Comparison of ENCODE assay signal across 22 cellular contexts in genomic region chr15:94029495-94029894, GRCh38.
A peak's percentile ranks its signal among the peaks of the same experiment; 100 is the strongest.
DNase-seq lines count a peak whose midpoint lies in the region; ATAC-seq, FAIRE-seq and TF ChIP-seq lines count a peak whose summit lies in the region.
"Had no signal": no experiment of that assay in that cellular context is flagged by ENCODE, and none has a peak within 500 bp of the region (broad histone marks: within the 10 kb centered on the region; RNA-seq: fewer than 3 reads in every experiment).

No MANE protein-coding gene starts in this region.

- H3K79me2 ChIP-seq in SK-N-SH (ENCODE audit: insufficient read depth): no peaks in the 10 kb centered on the region

- no peak for TF ChIP-seq RAD21 in SK-N-SH (IDR thresholded peaks at IDR 0.05; ENCODE audit: low read length)

- H3K27ac ChIP-seq in SK-N-SH (ENCODE audit: low read depth in 2 of 2, low read length in 1 of 2) (peak overlapping the region in 1 of 2 experiments; percentile 75; a peak in 2 of 4 replicates), gastroesophageal sphincter (peak overlapping the region in 3 of 4 donors; percentile 52 to 67 (median 59))

- H3K36me3 Mint-ChIP-seq in stimulated activated memory B cell treated with anti-CD40 and anti-IgM and Interleukin-4, amounts not matched to agents 10 μg/mL and 1 μg/mL and 100 μg/mL, for 72 hours: no peaks in the 10 kb centered on the region
- H3K36me3 Mint-ChIP-seq: activated CD4-positive, alpha-beta memory T cell treated with anti-CD3 and anti-CD28 coated beads for 36 hours; memory B cell had no signal

- WGBS in SK-N-SH (ENCODE audit: low lambda C conversion rate): 0% methylated on average over 1 of the region's 1 CpG
- 9 to 13% methylated on average over 1 of the region's 1 CpG for WGBS in gastroesophageal sphincter (ENCODE audit: low coverage in 1 of 2), 2 donors

- H3K9me3 ChIP-seq in SK-N-SH: no peaks in the 10 kb centered on the region
- no peaks in the 10 kb centered on the region for H3K9me3 ChIP-seq in gastroesophageal sphincter

- H3K4me1 ChIP-seq in SK-N-SH (ENCODE audit: control insufficient read depth in 1 of 2, insufficient read depth in 2 of 2, low read depth in 1 of 2, low read length in 1 of 2) (peaks cover 0 to 21% of the 10 kb centered on the region in 2 experiments; a peak in 2 of 4 replicates), gastroesophageal sphincter (peaks cover 6 to 69% (median 12%) of the 10 kb centered on the region in 3 donors)

- H3K27me3 Mint-ChIP-seq in stimulated activated memory B cell treated with anti-CD40 and anti-IgM and Interleukin-4, amounts not matched to agents 10 μg/mL and 1 μg/mL and 100 μg/mL, for 72 hours: peaks cover 22% of the 10 kb centered on the region

- no peak for TF ChIP-seq CTCF in SK-N-SH (IDR thresholded peaks at IDR 0.05)
- no peak for TF ChIP-seq CTCF in gastroesophageal sphincter (IDR thresholded peaks at IDR 0.05)

- H3K4me1 Mint-ChIP-seq in stimulated activated memory B cell treated with anti-CD40 and anti-IgM and Interleukin-4, amounts not matched to agents 10 μg/mL and 1 μg/mL and 100 μg/mL, for 72 hours: no peaks in the 10 kb centered on the region
- H3K4me1 Mint-ChIP-seq: activated B cell treated with CpG ODN at 0.5 μM for 24 hours, memory B cell had no signal

- H3K4me2 ChIP-seq in SK-N-SH: no peak overlapping the region

- no peak for FAIRE-seq in urothelium cell line (lab: Jason Lieb, UNC)

- POLR2A ChIA-PET in SK-N-SH (lab: Yijun Ruan, JAX): no interaction called here

- H3K27ac Mint-ChIP-seq in stimulated activated memory B cell treated with anti-CD40 and anti-IgM and Interleukin-4, amounts not matched to agents 10 μg/mL and 1 μg/mL and 100 μg/mL, for 72 hours: no peak overlapping the region
- H3K27ac Mint-ChIP-seq: activated B cell treated with CpG ODN at 0.5 μM for 24 hours; activated CD4-positive, alpha-beta memory T cell treated with anti-CD3 and anti-CD28 coated beads for 36 hours; memory B cell; nephron progenitor cell had no signal

- H3K9me2 ChIP-seq in SK-N-SH: no peaks in the 10 kb centered on the region

- DNase-seq in EL (peak; percentile 34), SK-N-SH (no peak), skeletal muscle cell (ENCODE audit: low read depth) (peak; percentile 12), ecto neural progenitor cell (ENCODE audit: low spot score) (no peak), urothelium cell line (ENCODE audit: low spot score) (no peak)
- DNase-seq: activated B cell treated with CpG ODN at 0.5 μM for 24 hours; activated CD4-positive, alpha-beta memory T cell treated with anti-CD3 and anti-CD28 coated beads for 36 hours; activated naive CD4-positive, alpha-beta T cell treated with Interleukin-2 at 50 U/mL for 16 hours; aorta; GOT3; hippocampal formation; islet precursor cell; NCI-H1417; NCI-H526; nephron progenitor cell; SHP77 treated with DMSO at 0.1 percent for 48 hours; stimulated activated CD4-positive, alpha-beta T cell treated with anti-CD3 and anti-CD28 coated beads, Interleukin-4, amount 100 ng/mL, for 1 hour had no signal

- peak in 1 of 2 experiments; percentile 89; a peak in 2 of 4 replicates for TF ChIP-seq EP300 in SK-N-SH (IDR thresholded peaks at IDR 0.05; ENCODE audit: borderline replicate concordance in 1 of 2, low read depth in 1 of 2, low read length in 1 of 2)
- no peak for TF ChIP-seq EP300 in gastroesophageal sphincter (IDR thresholded peaks at IDR 0.05)

- no peak overlapping the region for H2AFZ ChIP-seq in SK-N-SH (ENCODE audit: low read depth)

- CTCF ChIA-PET in SK-N-SH (lab: Yijun Ruan, JAX): interaction anchor here (1.0 to 1.6 kb wide), 2 partner anchors 19 to 23 kb away, joined by 3 read pairs; no protein-coding TSS in a partner anchor

- H3K36me3 ChIP-seq in SK-N-SH (replicated peaks in 1 of 2; ENCODE audit: control insufficient read depth in 1 of 2, insufficient read depth in 2 of 2, low read length in 1 of 2) (no peaks in the 10 kb centered on the region), gastroesophageal sphincter (no peaks in the 10 kb centered on the region)

- H3K27me3 ChIP-seq in SK-N-SH (ENCODE audit: insufficient read depth) (no peaks in the 10 kb centered on the region), gastroesophageal sphincter (no peaks in the 10 kb centered on the region)

- H3K4me3 Mint-ChIP-seq in stimulated activated memory B cell treated with anti-CD40 and anti-IgM and Interleukin-4, amounts not matched to agents 10 μg/mL and 1 μg/mL and 100 μg/mL, for 72 hours: no peak overlapping the region
- H3K4me3 Mint-ChIP-seq: activated B cell treated with CpG ODN at 0.5 μM for 24 hours; activated CD4-positive, alpha-beta memory T cell treated with anti-CD3 and anti-CD28 coated beads for 36 hours; memory B cell; nephron progenitor cell had no signal

- H4K20me1 ChIP-seq in SK-N-SH (ENCODE audit: insufficient read depth): no peaks in the 10 kb centered on the region

- H3K4me3 ChIP-seq in SK-N-SH (ENCODE audit: low read depth in 2 of 2, low read length in 1 of 2) (no peak overlapping the region), gastroesophageal sphincter (no peak overlapping the region), skeletal muscle cell (ENCODE audit: low read depth, low read length) (no peak overlapping the region)
- H3K4me3 ChIP-seq: skin epidermis had no signal

- peaks cover 21% of the 10 kb centered on the region for H3F3A ChIP-seq in SK-N-SH (replicated peaks; ENCODE audit: insufficient read depth)

- H3K9ac ChIP-seq in SK-N-SH: no peak overlapping the region

- H3K9me3 Mint-ChIP-seq in stimulated activated memory B cell treated with anti-CD40 and anti-IgM and Interleukin-4, amounts not matched to agents 10 μg/mL and 1 μg/mL and 100 μg/mL, for 72 hours: no peaks in the 10 kb centered on the region
- H3K9me3 Mint-ChIP-seq: activated B cell treated with CpG ODN at 0.5 μM for 24 hours; activated CD4-positive, alpha-beta memory T cell treated with anti-CD3 and anti-CD28 coated beads for 36 hours; memory B cell; nephron progenitor cell had no signal

- ATAC-seq in gastroesophageal sphincter: no peak
- ATAC-seq in HG02870 (IDR thresholded peaks at IDR 0.05; ENCODE audit: unreplicated experiment): no peak
- no peak for ATAC-seq in stimulated activated memory B cell treated with anti-CD40 and anti-IgM and Interleukin-4, amounts not matched to agents 10 μg/mL and 1 μg/mL and 100 μg/mL, for 72 hours

- no peak for TF ChIP-seq POLR2A in gastroesophageal sphincter (IDR thresholded peaks at IDR 0.05)

TF ChIP-seq in SK-N-SH, 30 proteins besides CTCF, POLR2A, EP300 and RAD21:
- TF ChIP-seq JUND (IDR thresholded peaks at IDR 0.05) (peak; percentile 90), EZH2phosphoT487 (IDR thresholded peaks at IDR 0.05; ENCODE audit: borderline replicate concordance, low read depth) (no peak), FOXM1 (IDR thresholded peaks at IDR 0.05; ENCODE audit: low read depth) (peak; percentile 69; the same call in 1 of the 2 replicates), TEAD4 (IDR thresholded peaks at IDR 0.05; ENCODE audit: borderline replicate concordance, insufficient read depth) (peak; percentile 87), FOSL2 (IDR thresholded peaks at IDR 0.05; ENCODE audit: borderline replicate concordance, low read depth) (peak; percentile 60), RXRA (IDR thresholded peaks at IDR 0.05; ENCODE audit: borderline replicate concordance, low read depth) (peak; percentile 83), YY1 (IDR thresholded peaks at IDR 0.05; ENCODE audit: low read depth) (no peak), NFIC (IDR thresholded peaks at IDR 0.05; ENCODE audit: borderline replicate concordance) (peak; percentile 62; the same call in 1 of the 2 replicates), POLR2AphosphoS5 (IDR thresholded peaks at IDR 0.05; ENCODE audit: low read depth, low read length) (peak; percentile 36; the same call in 1 of the 2 replicates), MEF2A (IDR thresholded peaks at IDR 0.05; ENCODE audit: borderline replicate concordance, low read depth) (peak; percentile 48; the same call in 1 of the 2 replicates), SMC3 (IDR thresholded peaks at IDR 0.05; ENCODE audit: low read depth, low read length) (no peak), TCF12 (IDR thresholded peaks at IDR 0.05) (peak; percentile 91), MXI1 (IDR thresholded peaks at IDR 0.05; ENCODE audit: low read depth, low read length) (no peak)
- TF ChIP-seq, protein P1, sequence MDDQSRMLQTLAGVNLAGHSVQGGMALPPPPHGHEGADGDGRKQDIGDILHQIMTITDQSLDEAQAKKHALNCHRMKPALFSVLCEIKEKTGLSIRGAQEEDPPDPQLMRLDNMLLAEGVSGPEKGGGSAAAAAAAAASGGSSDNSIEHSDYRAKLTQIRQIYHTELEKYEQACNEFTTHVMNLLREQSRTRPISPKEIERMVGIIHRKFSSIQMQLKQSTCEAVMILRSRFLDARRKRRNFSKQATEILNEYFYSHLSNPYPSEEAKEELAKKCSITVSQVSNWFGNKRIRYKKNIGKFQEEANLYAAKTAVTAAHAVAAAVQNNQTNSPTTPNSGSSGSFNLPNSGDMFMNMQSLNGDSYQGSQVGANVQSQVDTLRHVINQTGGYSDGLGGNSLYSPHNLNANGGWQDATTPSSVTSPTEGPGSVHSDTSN (IDR thresholded peaks at IDR 0.05): peak; percentile 81
- TF ChIP-seq, protein P2, sequence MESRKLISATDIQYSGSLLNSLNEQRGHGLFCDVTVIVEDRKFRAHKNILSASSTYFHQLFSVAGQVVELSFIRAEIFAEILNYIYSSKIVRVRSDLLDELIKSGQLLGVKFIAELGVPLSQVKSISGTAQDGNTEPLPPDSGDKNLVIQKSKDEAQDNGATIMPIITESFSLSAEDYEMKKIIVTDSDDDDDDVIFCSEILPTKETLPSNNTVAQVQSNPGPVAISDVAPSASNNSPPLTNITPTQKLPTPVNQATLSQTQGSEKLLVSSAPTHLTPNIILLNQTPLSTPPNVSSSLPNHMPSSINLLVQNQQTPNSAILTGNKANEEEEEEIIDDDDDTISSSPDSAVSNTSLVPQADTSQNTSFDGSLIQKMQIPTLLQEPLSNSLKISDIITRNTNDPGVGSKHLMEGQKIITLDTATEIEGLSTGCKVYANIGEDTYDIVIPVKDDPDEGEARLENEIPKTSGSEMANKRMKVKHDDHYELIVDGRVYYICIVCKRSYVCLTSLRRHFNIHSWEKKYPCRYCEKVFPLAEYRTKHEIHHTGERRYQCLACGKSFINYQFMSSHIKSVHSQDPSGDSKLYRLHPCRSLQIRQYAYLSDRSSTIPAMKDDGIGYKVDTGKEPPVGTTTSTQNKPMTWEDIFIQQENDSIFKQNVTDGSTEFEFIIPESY (IDR thresholded peaks at IDR 0.05; ENCODE audit: borderline replicate concordance, low read depth): no peak
- TF ChIP-seq, protein P3, sequence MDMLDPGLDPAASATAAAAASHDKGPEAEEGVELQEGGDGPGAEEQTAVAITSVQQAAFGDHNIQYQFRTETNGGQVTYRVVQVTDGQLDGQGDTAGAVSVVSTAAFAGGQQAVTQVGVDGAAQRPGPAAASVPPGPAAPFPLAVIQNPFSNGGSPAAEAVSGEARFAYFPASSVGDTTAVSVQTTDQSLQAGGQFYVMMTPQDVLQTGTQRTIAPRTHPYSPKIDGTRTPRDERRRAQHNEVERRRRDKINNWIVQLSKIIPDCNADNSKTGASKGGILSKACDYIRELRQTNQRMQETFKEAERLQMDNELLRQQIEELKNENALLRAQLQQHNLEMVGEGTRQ (IDR thresholded peaks at IDR 0.05; ENCODE audit: borderline replicate concordance, low read depth, low read length): no peak

Comparison
In these comparisons a context has a peak if more than half of its experiments do, and no peak if none do; other contexts are left out.
1. DNase-seq: peak in EL (single experiment) and skeletal muscle cell (single experiment); none in SK-N-SH (single experiment), ecto neural progenitor cell (single experiment) and urothelium cell line (single experiment).